ENCODE assay signal across 20 cellular contexts in the genomic region with DNA sequence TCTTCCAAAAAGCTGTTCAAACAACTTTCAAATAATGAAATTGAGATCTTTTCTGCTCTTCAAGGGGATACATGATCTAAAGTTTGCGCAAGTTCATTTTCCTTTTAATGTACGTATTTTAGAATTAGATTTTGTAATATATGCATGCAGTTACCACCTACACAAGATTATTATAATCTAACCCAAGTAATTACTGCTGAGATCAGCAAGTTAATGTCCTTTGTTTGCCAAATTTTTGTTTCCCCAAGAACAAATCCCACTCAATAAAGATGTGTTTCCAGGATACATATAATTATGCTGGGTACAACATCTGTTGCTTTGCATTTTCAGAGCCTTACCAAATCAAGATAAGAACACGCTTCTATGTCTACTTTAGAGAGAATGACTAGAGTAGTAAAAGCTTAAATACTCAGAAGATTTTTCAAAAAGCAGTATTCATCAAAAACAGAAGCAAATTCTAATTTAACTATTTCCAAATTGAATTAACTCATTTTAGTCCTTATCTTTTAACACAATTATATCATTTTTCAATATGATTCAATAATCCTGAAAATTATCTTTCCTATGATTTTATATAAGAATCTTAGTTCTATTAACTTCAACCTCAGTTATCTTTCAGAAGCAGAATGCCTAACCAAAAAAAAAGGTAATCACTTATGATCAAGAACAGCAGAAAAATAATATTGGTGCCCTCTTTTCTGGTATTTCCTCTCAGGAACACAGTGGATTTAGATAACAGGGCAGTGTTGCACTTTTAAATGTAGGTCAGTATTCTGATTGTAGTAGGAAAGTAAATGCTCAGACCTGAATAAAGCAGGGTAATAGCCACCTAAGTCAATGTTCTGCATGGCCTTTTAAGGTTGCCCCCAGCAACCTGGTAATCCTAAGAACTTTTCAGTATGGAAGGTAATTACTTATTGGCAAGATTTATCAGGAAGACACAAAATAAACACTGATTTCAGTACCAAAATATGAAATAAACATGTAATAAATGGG. TPM values are rescaled to one million over a fixed set of nuclear protein-coding genes. Genes with fewer than 3 reads are reported as not detected.
DNase-seq lines count a peak whose midpoint lies in the region; ATAC-seq, FAIRE-seq and TF ChIP-seq lines count a peak whose summit lies in the region.
"Had no signal": no experiment of that assay in that cellular context is flagged by ENCODE, and none has a peak within 500 bp of the region (broad histone marks: within the 10 kb centered on the region; RNA-seq: fewer than 3 reads in every experiment).

No MANE protein-coding gene starts in this region.

- no peak overlapping the region for H3K4me3 Mint-ChIP-seq in mesothelial cell of epicardium

- no peaks in the 10 kb centered on the region for H3K9me3 Mint-ChIP-seq in mesothelial cell of epicardium

- CTCF ChIA-PET in IMR-90 (lab: Yijun Ruan, JAX), result no interaction called here

- H3K27ac Mint-ChIP-seq in mesothelial cell of epicardium, result no peak overlapping the region

- POLR2A ChIA-PET in IMR-90 (lab: Charles Lee; ENCODE audit: unreplicated experiment), result no interaction called here

- peak; percentile 54 for DNase-seq in NCI-H82 (lab: John Stamatoyannopoulos, UW)
- DNase-seq in NCI-H82 treated with DMSO at 0.1 percent for 48 hours (lab: John Stamatoyannopoulos, UW; ENCODE audit: unreplicated experiment), result no peak
- no peak for DNase-seq in IMR-90
- peak; percentile 85 for DNase-seq in NCI-H524 treated with DMSO at 0.1 percent for 48 hours (lab: John Stamatoyannopoulos, UW)
- DNase-seq in kidney, result no peak
- no peak for DNase-seq in ascending aorta (ENCODE audit: low spot score in 2 of 2)
- DNase-seq in mesothelial cell of epicardium (ENCODE audit: low spot score in 2 of 2, unreplicated experiment in 2 of 2), result no peak
- DNase-seq in mesenteric fat pad (ENCODE audit: low spot score), result no peak
- DNase-seq: EL, KG1, NCI-H1048, NCI-H1694 treated with DMSO at 0.1 percent for 48 hours, NCI-H510A, PC-9, T1000 had no signal

- H3K4me3 ChIP-seq in IMR-90 (ENCODE audit: insufficient read depth, low read depth, low read length) (no peak overlapping the region), kidney (ENCODE audit: low read length in 2 of 2) (no peak overlapping the region), ascending aorta (no peak overlapping the region)
- H3K4me3 ChIP-seq: HAP-1, PC-9, SJSA1 had no signal

- no CpG with 5 or more reads among the region's 3 CpGs for WGBS in IMR-90 (ENCODE audit: extremely low coverage in 2 of 2, insufficient read length in 1 of 2), 2 experiments

- no peak overlapping the region for H4K8ac ChIP-seq in IMR-90 (ENCODE audit: low read depth in 2 of 2, low read length in 2 of 2)

- dilution Hi-C loops in IMR-90 (cut with HindIII; ENCODE audit: low sequenced_read_pairs, unreplicated experiment), result no loop called here

- no peaks in the 10 kb centered on the region for H4K20me1 ChIP-seq in IMR-90 (ENCODE audit: insufficient read depth, low read length)

- no peak overlapping the region for H2AK9ac ChIP-seq in IMR-90 (replicated peaks; ENCODE audit: low read depth, low read length, poor library complexity)

- H3K4ac ChIP-seq in IMR-90 (ENCODE audit: low read depth, low read length), result no peak overlapping the region

- no peak overlapping the region for H3K23ac ChIP-seq in IMR-90 (ENCODE audit: low read depth, low read length)

- intact Hi-C loops in IMR-90 (cut with micrococcal nuclease), result loop anchor here (10.0 kb wide), 1 partner anchor 886 kb away; no protein-coding TSS in a partner anchor
- intact Hi-C loops in kidney (cut with DNase I), result no loop called here
- intact Hi-C loops in ascending aorta (cut with DNase I), result no loop called here

- H3K36me3 Mint-ChIP-seq in mesothelial cell of epicardium, result no peaks in the 10 kb centered on the region

- no peak overlapping the region for H4K91ac ChIP-seq in IMR-90 (ENCODE audit: insufficient read depth, low read depth, low read length)

- no peak overlapping the region for H3K18ac ChIP-seq in IMR-90 (ENCODE audit: low read depth, low read length)

- TF ChIP-seq RAD21 in IMR-90 (IDR thresholded peaks at IDR 0.05; ENCODE audit: low read length), result no peak

- no peak overlapping the region for H4K5ac ChIP-seq in IMR-90 (ENCODE audit: low read depth, low read length)

- no peak for ATAC-seq in IMR-90 (ENCODE audit: low read depth)

- H3K9ac ChIP-seq in IMR-90 (ENCODE audit: low read depth, low read length) (no peak overlapping the region), kidney (ENCODE audit: low read length in 2 of 2) (no peak overlapping the region)

- H3K27me3 ChIP-seq in IMR-90 (ENCODE audit: control insufficient read depth, insufficient read depth, low read length), result peaks cover 3% of the 10 kb centered on the region; the same call in 1 of the 2 replicates
- H3K27me3 ChIP-seq in ascending aorta, result no peaks in the 10 kb centered on the region

- in situ Hi-C loops in IMR-90 (cut with MboI; ENCODE audit: low sequenced_read_pairs), result no loop called here

- H2BK15ac ChIP-seq in IMR-90 (ENCODE audit: low read depth, low read length), result no peak overlapping the region

- H3K9me3 ChIP-seq in IMR-90 (ENCODE audit: control insufficient read depth, insufficient read depth, low read length) (no peaks in the 10 kb centered on the region), kidney (ENCODE audit: control insufficient read depth in 1 of 2, low read length in 2 of 2) (no peaks in the 10 kb centered on the region), ascending aorta (no peaks in the 10 kb centered on the region)
- H3K9me3 ChIP-seq: HAP-1, SJSA1 had no signal

- H3K27ac ChIP-seq in IMR-90 (ENCODE audit: insufficient read depth, low read length) (no peak overlapping the region), kidney (ENCODE audit: low read depth in 2 of 2, low read length in 2 of 2) (no peak overlapping the region), ascending aorta (no peak overlapping the region)
- H3K27ac ChIP-seq: C4-2B, PC-9, SJSA1 had no signal

- no peaks in the 10 kb centered on the region for H3K4me1 ChIP-seq in IMR-90 (ENCODE audit: control insufficient read depth, insufficient read depth, low read length)
- no peaks in the 10 kb centered on the region for H3K4me1 ChIP-seq in kidney (ENCODE audit: control insufficient read depth in 1 of 2, insufficient read depth in 1 of 2, low read depth in 1 of 2, low read length in 2 of 2)
- H3K4me1 ChIP-seq in ascending aorta, result no peaks in the 10 kb centered on the region
- H3K4me1 ChIP-seq: HAP-1, SJSA1 had no signal

- peak; percentile 41 for FAIRE-seq in kidney (lab: Jason Lieb, UNC)
- FAIRE-seq: A204.1 had no signal

- no peaks in the 10 kb centered on the region for H3K79me1 ChIP-seq in IMR-90 (ENCODE audit: low read depth in 1 of 2, low read length in 2 of 2)

- no peak overlapping the region for H2BK5ac ChIP-seq in IMR-90 (ENCODE audit: low read depth, low read length, poor library complexity, severe bottlenecking)

- no peak overlapping the region for H3K56ac ChIP-seq in IMR-90 (ENCODE audit: extremely low read depth, insufficient read depth, low read length)

- H3K27me3 Mint-ChIP-seq in mesothelial cell of epicardium (ENCODE audit: low read depth), result peaks cover 49% of the 10 kb centered on the region

- H2BK20ac ChIP-seq in IMR-90 (ENCODE audit: low read depth, low read length), result no peak overlapping the region

- TF ChIP-seq CTCF in IMR-90 (conservative IDR thresholded peaks at IDR 0.05; ENCODE audit: low read depth, low read length), result no peak
- no peak for TF ChIP-seq CTCF in kidney (IDR thresholded peaks at IDR 0.05; ENCODE audit: borderline replicate concordance, extremely low read depth, insufficient read depth)
- no peak for TF ChIP-seq CTCF in ascending aorta (IDR thresholded peaks at IDR 0.05)
- TF ChIP-seq CTCF in mesothelial cell of epicardium (IDR thresholded peaks at IDR 0.05; ENCODE audit: unreplicated experiment), result no peak

- H2AK5ac ChIP-seq in IMR-90 (ENCODE audit: low read depth, low read length), result no peak overlapping the region

- no peaks in the 10 kb centered on the region for H3K36me3 ChIP-seq in IMR-90 (ENCODE audit: control insufficient read depth, insufficient read depth, low read length)
- H3K36me3 ChIP-seq in kidney (ENCODE audit: control insufficient read depth in 1 of 2, insufficient read depth in 2 of 2, low read length in 2 of 2), result no peaks in the 10 kb centered on the region
- H3K36me3 ChIP-seq in ascending aorta, result no peaks in the 10 kb centered on the region
- H3K36me3 ChIP-seq: HAP-1, SJSA1 had no signal

- no peak for TF ChIP-seq POLR2A in IMR-90 (IDR thresholded peaks at IDR 0.05; ENCODE audit: low read depth, low read length)

- no peak overlapping the region for H3K4me2 ChIP-seq in IMR-90 (ENCODE audit: low read depth, low read length)
- H3K4me2 ChIP-seq: PC-9 had no signal

- no peaks in the 10 kb centered on the region for H3K4me1 Mint-ChIP-seq in mesothelial cell of epicardium

- no peak overlapping the region for H2BK120ac ChIP-seq in IMR-90 (ENCODE audit: low read depth, low read length)

- no peaks in the 10 kb centered on the region; the same call in 1 of the 2 replicates for H3K9me1 ChIP-seq in IMR-90 (ENCODE audit: insufficient read depth, low read length)

- H2AFZ ChIP-seq in IMR-90 (replicated peaks; ENCODE audit: low read length, poor library complexity), result no peak overlapping the region
- H2AFZ ChIP-seq: PC-9 had no signal

- BruUV-seq in IMR-90 (replicated peaks; lab: Mats Ljungman, UMichigan), result no TSS peak

- no peak overlapping the region for H3K14ac ChIP-seq in IMR-90 (replicated peaks; ENCODE audit: low read depth, low read length)

TF ChIP-seq in IMR-90, 13 proteins besides CTCF, POLR2A, EP300 and RAD21:
- TF ChIP-seq MXI1 (IDR thresholded peaks at IDR 0.05; ENCODE audit: borderline replicate concordance, low read depth, low read length) (no peak), MAFK (IDR thresholded peaks at IDR 0.05; ENCODE audit: low read depth, low read length) (peak; percentile 84)

RNA-seq across cellular contexts. Expression of gene CERKL, which starts 28.0 kb away (rescaled TPM):
- total RNA-seq in IMR-90 (2012; rRNA removed) (under 0.01 TPM in 1 of 2 replicates, not detected in the other), kidney (8.0 TPM), ascending aorta (not detected), mesothelial cell of epicardium (not detected in 3 replicates), mesenteric fat pad (not detected)
- polyA plus RNA-seq in IMR-90 (2012; rRNA removed) (not detected in 2 replicates), kidney (ENCODE audit: insufficient read depth, low read depth, low replicate concordance) (7.8 TPM)
- not detected in 2 replicates for polyA plus RNA-seq in IMR-90 (2012; cell fraction: cytosol; rRNA removed)
- polyA plus RNA-seq in IMR-90 (2012; cell fraction: nucleus; rRNA removed; ENCODE audit: low replicate concordance), result not detected in 2 replicates

RNA-seq across cellular contexts. Expression of gene NEUROD1, which starts 51.4 kb away (rescaled TPM):
- total RNA-seq in IMR-90 (2012; rRNA removed) (not detected in 2 replicates), kidney (not detected), ascending aorta (not detected), mesothelial cell of epicardium (not detected in 3 replicates), mesenteric fat pad (not detected)
- polyA plus RNA-seq in IMR-90 (2012; rRNA removed) (not detected in 2 replicates), kidney (ENCODE audit: insufficient read depth, low read depth, low replicate concordance) (not detected)
- not detected in 2 replicates for polyA plus RNA-seq in IMR-90 (2012; cell fraction: cytosol; rRNA removed)
- polyA plus RNA-seq in IMR-90 (2012; cell fraction: nucleus; rRNA removed; ENCODE audit: low replicate concordance), result not detected in 2 replicates
- total RNA-seq: MCF 10A, PC-9, SJSA1 had no signal

Comparison
In these comparisons a context has a peak if more than half of its experiments do, and no peak if none do; other contexts are left out.
1. DNase-seq: peak in NCI-H82 (single experiment) and NCI-H524 treated with DMSO at 0.1 percent for 48 hours (single experiment); none in NCI-H82 treated with DMSO at 0.1 percent for 48 hours (single experiment), IMR-90 (single experiment), kidney (single experiment), ascending aorta (0 of 2), mesothelial cell of epicardium (0 of 2) and mesenteric fat pad (single experiment).